In genomic region chrX:119477812-119478232, GRCh38 we compare ENCODE assay signal across 11 cellular contexts. TPM values are rescaled to one million over a fixed set of nuclear protein-coding genes. Genes with fewer than 3 reads are reported as not detected.
DNase-seq lines count a peak whose midpoint lies in the region; ATAC-seq and TF ChIP-seq lines count a peak whose summit lies in the region.
"Had no signal": no experiment of that assay in that cellular context is flagged by ENCODE, and none has a peak within 500 bp of the region (broad histone marks: within the 10 kb centered on the region; RNA-seq: fewer than 3 reads in every experiment).

No MANE protein-coding gene starts in this region.

- no peak overlapping the region for H4K91ac ChIP-seq in trophoblast cell (ENCODE audit: low read depth, low read length)

- no peaks in the 10 kb centered on the region for H3K9me3 Mint-ChIP-seq in activated CD8-positive, alpha-beta memory T cell treated with anti-CD3 and anti-CD28 coated beads, Interleukin-2, amount 10 ng/mL, durations not matched to agents 7 days and 5 days (ENCODE audit: low read depth)
- H3K9me3 Mint-ChIP-seq: effector memory CD8-positive, alpha-beta T cell had no signal

- no peak overlapping the region for H2BK120ac ChIP-seq in trophoblast cell (ENCODE audit: insufficient read depth, low read length, poor library complexity)

- no peak overlapping the region for H3K27ac Mint-ChIP-seq in activated CD8-positive, alpha-beta memory T cell treated with anti-CD3 and anti-CD28 coated beads, Interleukin-2, amount 10 ng/mL, durations not matched to agents 7 days and 5 days
- H3K27ac Mint-ChIP-seq: effector memory CD8-positive, alpha-beta T cell; neural progenitor cell had no signal

- H3K14ac ChIP-seq in trophoblast cell (ENCODE audit: low read length) = no peak overlapping the region

- no peak overlapping the region for H2AK5ac ChIP-seq in trophoblast cell (ENCODE audit: low read length)

- no peak overlapping the region for H4K12ac ChIP-seq in trophoblast cell (ENCODE audit: low read depth, low read length)

- H2BK12ac ChIP-seq in trophoblast cell (ENCODE audit: low read length) = no peak overlapping the region

- no peak overlapping the region for H3K4ac ChIP-seq in trophoblast cell (ENCODE audit: low read depth, low read length)

- no peaks in the 10 kb centered on the region for H3K36me3 Mint-ChIP-seq in activated CD8-positive, alpha-beta memory T cell treated with anti-CD3 and anti-CD28 coated beads, Interleukin-2, amount 10 ng/mL, durations not matched to agents 7 days and 5 days
- H3K36me3 Mint-ChIP-seq: neural progenitor cell had no signal

- H3K36me3 ChIP-seq in trophoblast cell (ENCODE audit: control insufficient read depth in 1 of 2, insufficient read depth in 2 of 2, low read length in 2 of 2) = no peaks in the 10 kb centered on the region
- H3K36me3 ChIP-seq in effector memory CD4-positive, alpha-beta T cell (ENCODE audit: control insufficient read depth, insufficient read depth, low read length) = no peaks in the 10 kb centered on the region
- H3K36me3 ChIP-seq: neural progenitor cell had no signal

- no peak overlapping the region for H3K4me3 Mint-ChIP-seq in activated CD8-positive, alpha-beta memory T cell treated with anti-CD3 and anti-CD28 coated beads, Interleukin-2, amount 10 ng/mL, durations not matched to agents 7 days and 5 days
- H3K4me3 Mint-ChIP-seq: effector memory CD8-positive, alpha-beta T cell; neural progenitor cell had no signal

- H3K79me2 ChIP-seq in trophoblast cell (ENCODE audit: control insufficient read depth, insufficient read depth, low read length, poor library complexity) = no peaks in the 10 kb centered on the region

- peaks cover 10% of the 10 kb centered on the region for H3K27me3 Mint-ChIP-seq in activated CD8-positive, alpha-beta memory T cell treated with anti-CD3 and anti-CD28 coated beads, Interleukin-2, amount 10 ng/mL, durations not matched to agents 7 days and 5 days
- H3K27me3 Mint-ChIP-seq: effector memory CD8-positive, alpha-beta T cell had no signal

- no peak for TF ChIP-seq CTCF in fibroblast of mammary gland (conservative IDR thresholded peaks at IDR 0.05; ENCODE audit: control insufficient read depth, insufficient read depth, low read depth, low read length)

- no peaks in the 10 kb centered on the region for H3K79me1 ChIP-seq in trophoblast cell (ENCODE audit: low read length)

- no peak overlapping the region for H4K8ac ChIP-seq in trophoblast cell (ENCODE audit: low read depth, low read length)

- no peak overlapping the region for H2AFZ ChIP-seq in trophoblast cell (ENCODE audit: insufficient read depth, low read length, poor library complexity)
- H2AFZ ChIP-seq: neural progenitor cell had no signal

- H3K27me3 ChIP-seq in trophoblast cell (ENCODE audit: insufficient read depth, low read length) = no peaks in the 10 kb centered on the region
- no peaks in the 10 kb centered on the region for H3K27me3 ChIP-seq in effector memory CD4-positive, alpha-beta T cell (replicated peaks; ENCODE audit: control insufficient read depth, insufficient read depth, low read length, poor library complexity, severe bottlenecking)

- peak; percentile 76 for DNase-seq in EL
- DNase-seq in NCI-H226 = peak; percentile 74
- DNase-seq in fibroblast of mammary gland (ENCODE audit: low read depth) = peak; percentile 93
- peak; percentile 73 to 82 for DNase-seq in trophoblast cell
- no peak for DNase-seq in activated CD8-positive, alpha-beta memory T cell treated with anti-CD3 and anti-CD28 coated beads, Interleukin-2, amount 10 ng/mL, durations not matched to agents 7 days and 5 days
- no peak for DNase-seq in NCI-H1930 (lab: John Stamatoyannopoulos, UW)
- DNase-seq in effector memory CD4-positive, alpha-beta T cell = no peak
- DNase-seq: effector memory CD8-positive, alpha-beta T cell; SHP77 treated with DMSO at 0.1 percent for 48 hours had no signal

- no peak overlapping the region for H3K23ac ChIP-seq in trophoblast cell (ENCODE audit: low read length)

- no peak overlapping the region for H2BK5ac ChIP-seq in trophoblast cell (ENCODE audit: low read depth, low read length, poor library complexity)

- H3K4me2 ChIP-seq in trophoblast cell (ENCODE audit: low read length) = no peak overlapping the region
- H3K4me2 ChIP-seq: neural progenitor cell had no signal

- no peak for ATAC-seq in activated CD8-positive, alpha-beta memory T cell treated with anti-CD3 and anti-CD28 coated beads, Interleukin-2, amount 10 ng/mL, durations not matched to agents 7 days and 5 days
- ATAC-seq in HG03039 (IDR thresholded peaks at IDR 0.05; ENCODE audit: unreplicated experiment) = no peak
- ATAC-seq: effector memory CD8-positive, alpha-beta T cell had no signal

- CTCF ChIA-PET in activated CD8-positive, alpha-beta memory T cell treated with anti-CD3 and anti-CD28 coated beads, Interleukin-2, amount 10 ng/mL, durations not matched to agents 7 days and 5 days (lab: Charles Lee) = interaction anchor here (1.3 to 1.7 kb wide), 2 partner anchors 8 to 251 kb away, joined by 3 to 7 read pairs; no protein-coding TSS in a partner anchor

- H3K4me1 ChIP-seq in trophoblast cell (ENCODE audit: control insufficient read depth in 1 of 2, insufficient read depth in 2 of 2, low read length in 2 of 2) = peaks cover 2 to 5% of the 10 kb centered on the region in 2 experiments
- H3K4me1 ChIP-seq in effector memory CD4-positive, alpha-beta T cell (ENCODE audit: control insufficient read depth, insufficient read depth, low read length, poor library complexity, severe bottlenecking) = no peaks in the 10 kb centered on the region
- H3K4me1 ChIP-seq: neural progenitor cell had no signal

- no peak overlapping the region for H3K27ac ChIP-seq in trophoblast cell (ENCODE audit: low read depth, low read length)
- H3K27ac ChIP-seq in effector memory CD4-positive, alpha-beta T cell (ENCODE audit: insufficient read depth, low read length, poor library complexity, severe bottlenecking) = no peak overlapping the region
- H3K27ac ChIP-seq: neural progenitor cell had no signal

- no peaks in the 10 kb centered on the region for H3K9me3 ChIP-seq in trophoblast cell (ENCODE audit: insufficient read depth, low read depth, low read length)
- H3K9me3 ChIP-seq in effector memory CD4-positive, alpha-beta T cell (ENCODE audit: control insufficient read depth, low read length) = no peaks in the 10 kb centered on the region

- no peak overlapping the region for H3K9ac ChIP-seq in trophoblast cell (ENCODE audit: low read length)
- H3K9ac ChIP-seq: neural progenitor cell had no signal

- no CpG with 5 or more reads among the region's 3 CpGs for WGBS in trophoblast cell (ENCODE audit: extremely low coverage, insufficient coverage, insufficient read length)

- H3K4me1 Mint-ChIP-seq in activated CD8-positive, alpha-beta memory T cell treated with anti-CD3 and anti-CD28 coated beads, Interleukin-2, amount 10 ng/mL, durations not matched to agents 7 days and 5 days = peaks cover 6% of the 10 kb centered on the region

- H3K18ac ChIP-seq in trophoblast cell (ENCODE audit: low read length) = no peak overlapping the region

- no peak overlapping the region for H3K4me3 ChIP-seq in fibroblast of mammary gland (ENCODE audit: control insufficient read depth, low read depth, low read length)
- H3K4me3 ChIP-seq in trophoblast cell (ENCODE audit: low read depth, low read length) = no peak overlapping the region
- no peak overlapping the region for H3K4me3 ChIP-seq in effector memory CD4-positive, alpha-beta T cell (ENCODE audit: insufficient read depth, low read depth, low read length, poor library complexity, severe bottlenecking)
- H3K4me3 ChIP-seq: neural progenitor cell had no signal

RNA-seq across cellular contexts. Expression of gene SLC25A5, which starts 9.6 kb away (rescaled TPM):
- 273 and 285 TPM in 2 replicates for polyA plus RNA-seq in trophoblast cell (2013)
- total RNA-seq in activated CD8-positive, alpha-beta memory T cell treated with anti-CD3 and anti-CD28 coated beads, Interleukin-2, amount 10 ng/mL, durations not matched to agents 7 days and 5 days = 100 to 1,000 TPM; 434 to 517 TPM

Comparison
In these comparisons a context has a peak if more than half of its experiments do, and no peak if none do; other contexts are left out.
1. DNase-seq: peak in EL (single experiment), NCI-H226 (single experiment), fibroblast of mammary gland (single experiment) and trophoblast cell (2 of 2); none in activated CD8-positive, alpha-beta memory T cell treated with anti-CD3 and anti-CD28 coated beads, Interleukin-2, amount 10 ng/mL, durations not matched to agents 7 days and 5 days (single experiment), NCI-H1930 (0 of 2) and effector memory CD4-positive, alpha-beta T cell (0 of 3).